In the genomic region with DNA sequence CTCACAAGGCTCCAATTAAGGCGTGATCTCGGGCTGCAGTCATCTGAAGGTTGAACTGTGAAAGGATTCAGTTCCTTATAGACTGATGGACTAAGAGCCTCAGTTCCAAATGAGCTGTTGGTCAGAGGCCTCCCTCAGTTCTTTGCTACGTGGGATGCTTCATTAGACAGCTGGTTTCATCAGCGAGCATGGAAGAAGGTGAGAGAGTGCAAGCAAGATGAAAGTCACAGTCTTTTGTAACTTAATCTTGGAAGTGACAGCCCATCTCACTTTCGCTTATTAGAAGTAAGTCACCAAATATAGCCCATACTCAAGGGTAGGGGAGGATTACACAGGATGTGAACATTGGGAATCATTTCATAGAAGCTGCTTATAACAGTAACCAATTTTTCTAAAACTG, we compare ENCODE assay signal across 16 cellular contexts. TPM values are rescaled to one million over a fixed set of nuclear protein-coding genes. Genes with fewer than 3 reads are reported as not detected.
"Had no signal": no experiment of that assay in that cellular context is flagged by ENCODE, and none has a peak within 500 bp of the region (broad histone marks: within the 10 kb centered on the region; RNA-seq: fewer than 3 reads in every experiment).

No MANE protein-coding gene starts in this region.

- ATAC-seq: left ventricle myocardium superior had no signal

- H3K27me3 ChIP-seq: tibial artery, vagina had no signal

- H3K27ac Mint-ChIP-seq: activated CD4-positive, alpha-beta T cell treated with anti-CD3 and anti-CD28 coated beads, Interleukin-2, amount 10 ng/mL, durations not matched to agents 24 days and 14 days had no signal

- H3K4me2 ChIP-seq: SK-N-SH, smooth muscle cell had no signal

- H3K9me3 Mint-ChIP-seq: activated CD4-positive, alpha-beta T cell treated with anti-CD3 and anti-CD28 coated beads, Interleukin-2, amount 10 ng/mL, durations not matched to agents 24 days and 14 days; neural crest cell had no signal

- H3K27ac ChIP-seq: parathyroid adenoma, tibial artery, vagina, WERI-Rb-1 had no signal

- H3K4me3 Mint-ChIP-seq: activated CD4-positive, alpha-beta T cell treated with anti-CD3 and anti-CD28 coated beads, Interleukin-2, amount 10 ng/mL, durations not matched to agents 24 days and 14 days; neural crest cell had no signal

- H2AFZ ChIP-seq: parathyroid adenoma had no signal

- H3K9ac ChIP-seq: parathyroid adenoma, SK-N-SH had no signal

- DNase-seq: activated CD4-positive, alpha-beta T cell treated with anti-CD3 and anti-CD28 coated beads, Interleukin-2, amount 10 ng/mL, durations not matched to agents 24 days and 14 days; activated naive CD4-positive, alpha-beta T cell treated with Interleukin-2 at 50 U/mL for 16 hours; anterior cingulate cortex; kidney; left ventricle myocardium superior; SK-N-SH; T-helper 1 cell; tibial artery; WERI-Rb-1 had no signal

- H3K4me3 ChIP-seq: smooth muscle cell, tibial artery, vagina had no signal

- H3K27me3 Mint-ChIP-seq: activated CD4-positive, alpha-beta T cell treated with anti-CD3 and anti-CD28 coated beads, Interleukin-2, amount 10 ng/mL, durations not matched to agents 24 days and 14 days had no signal

- FAIRE-seq: bronchial epithelial cell, endothelial cell of umbilical vein, frontal cortex, kidney had no signal

- H3K9me3 ChIP-seq: SK-N-SH, tibial artery, vagina had no signal

RNA-seq across cellular contexts. Expression of a gene that starts 32.2 kb away (rescaled TPM):
- polyA plus RNA-seq: SK-N-SH had no signal
